ENCODE assay signal across 8 cellular contexts in the genomic region with DNA sequence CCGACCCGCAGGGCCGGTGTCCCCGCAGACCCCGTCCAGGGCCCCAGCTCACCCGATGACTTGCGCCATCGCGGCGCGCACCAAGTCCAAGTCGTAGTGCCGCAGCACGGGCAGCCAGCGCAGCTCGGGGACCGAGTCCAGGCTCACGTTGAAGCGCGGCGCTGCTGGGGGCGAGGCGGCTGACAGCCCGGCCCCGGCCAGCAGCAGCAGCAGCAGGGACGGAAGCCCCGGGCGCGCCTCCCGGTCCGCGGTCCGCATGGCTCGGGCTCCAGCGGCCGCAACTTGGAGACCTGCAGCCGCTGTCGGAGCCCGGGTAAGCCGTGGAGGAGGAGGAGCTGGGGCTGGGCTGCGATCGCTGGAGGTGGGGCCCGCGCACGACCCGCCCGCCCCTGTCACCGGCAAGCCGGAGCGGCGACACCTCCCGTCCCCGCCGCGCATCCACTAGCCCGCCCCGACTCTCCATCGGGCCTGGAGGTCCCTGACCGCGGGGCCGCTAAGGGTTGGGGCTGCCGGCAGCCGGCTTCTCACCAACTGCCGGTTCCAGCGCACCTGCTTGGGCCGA. TPM values are rescaled to one million over a fixed set of nuclear protein-coding genes. Genes with fewer than 3 reads are reported as not detected.
DNase-seq lines count a peak whose midpoint lies in the region; ATAC-seq lines count a peak whose summit lies in the region.

A gene (minus strand): TSS at position 322 of the 562 bp plus-strand sequence. CDS start 64 bp downstream, at position 258.

- peak; percentile 38 to 65 for DNase-seq in NCI-H2081 (lab: John Stamatoyannopoulos, UW)
- no peak for DNase-seq in NCI-H2081 treated with DMSO at 0.1 percent for 48 hours (lab: John Stamatoyannopoulos, UW)
- DNase-seq in NCI-H146 treated with DMSO at 0.1 percent for 48 hours (lab: John Stamatoyannopoulos, UW; ENCODE audit: unreplicated experiment) = peak; percentile 63
- DNase-seq in activated CD4-positive, alpha-beta T cell treated with anti-CD3 and anti-CD28 coated beads for 1 hour = peak; percentile 67
- DNase-seq in cerebellum (ENCODE audit: low spot score) = peak; percentile 72
- peak; percentile 82 for DNase-seq in kidney tubule cell (ENCODE audit: low spot score)
- peak; percentile 60 to 73 for DNase-seq in stimulated activated CD4-positive, alpha-beta T cell treated with anti-CD3 and anti-CD28 coated beads, Interleukin-1b, Interleukin-23, amount 100 ng/mL, for 4 hours (ENCODE audit: low read depth in 2 of 2)

- ATAC-seq in HG02798 (IDR thresholded peaks at IDR 0.05; ENCODE audit: poor library complexity, unreplicated experiment) = peak; percentile 90

RNA-seq across cellular contexts. Expression of the gene that starts here (rescaled TPM):
- total RNA-seq in cerebellum = 7.4 TPM
